ENCODE assay signal across 13 cellular contexts in genomic region chr1:66251521-66251920, GRCh38.
A peak's percentile ranks its signal among the peaks of the same experiment; 100 is the strongest.
DNase-seq lines count a peak whose midpoint lies in the region; ATAC-seq and TF ChIP-seq lines count a peak whose summit lies in the region.
"Had no signal": no experiment of that assay in that cellular context is flagged by ENCODE, and none has a peak within 500 bp of the region (broad histone marks: within the 10 kb centered on the region; RNA-seq: fewer than 3 reads in every experiment).

No MANE protein-coding gene starts in this region.

- H3K9ac ChIP-seq in neural progenitor cell = no peak overlapping the region

- intact Hi-C loops in activated T-helper 1 cell treated with anti-CD3 and anti-CD28 coated beads, Interleukin-12 subunit alpha, Interleukin-12 subunit beta, Interleukin-2, Interleukin-4 antibody, amounts not matched to agents 30 ng/mL and 10 ng/mL and 1 ng/mL, durations not matched to agents 14 hours and 24 hours and 36 hours (cut with micrococcal nuclease) = no loop called here

- no peak overlapping the region for H3K4me3 ChIP-seq in neural progenitor cell
- H3K4me3 ChIP-seq: heart left ventricle had no signal

- H3K27ac Mint-ChIP-seq in activated CD4-positive, alpha-beta T cell treated with anti-CD3 and anti-CD28 coated beads, Interleukin-2, amount 10 ng/mL, durations not matched to agents 7 days and 5 days = peak overlapping the region; percentile 7
- H3K27ac Mint-ChIP-seq in neural progenitor cell = no peak overlapping the region
- no peak overlapping the region for H3K27ac Mint-ChIP-seq in activated T-helper 1 cell treated with anti-CD3 and anti-CD28 coated beads, Interleukin-12 subunit alpha, Interleukin-12 subunit beta, Interleukin-2, Interleukin-4 antibody, amounts not matched to agents 30 ng/mL and 10 ng/mL and 1 ng/mL, durations not matched to agents 14 hours and 24 hours and 36 hours
- H3K27ac Mint-ChIP-seq: stimulated activated naive B cell treated with anti-CD40 and anti-IgM and Interleukin-4, amounts not matched to agents 10 μg/mL and 1 μg/mL and 100 μg/mL, for 72 hours had no signal

- no peaks in the 10 kb centered on the region for H3K4me1 ChIP-seq in neural progenitor cell

- TF ChIP-seq CTCF in neural progenitor cell (IDR thresholded peaks at IDR 0.05) = no peak

- no peaks in the 10 kb centered on the region for H3K27me3 ChIP-seq in neural progenitor cell
- H3K27me3 ChIP-seq: heart left ventricle had no signal

- CTCF ChIA-PET in activated CD4-positive, alpha-beta T cell treated with anti-CD3 and anti-CD28 coated beads, Interleukin-2, amount 10 ng/mL, durations not matched to agents 7 days and 5 days (lab: Charles Lee) = interaction anchor here (0.8 to 20.0 kb wide), 9 partner anchors 8 to 199 kb away, joined by 3 to 240 read pairs (median 3); no protein-coding TSS in a partner anchor

- H3K4me3 Mint-ChIP-seq in activated CD4-positive, alpha-beta T cell treated with anti-CD3 and anti-CD28 coated beads, Interleukin-2, amount 10 ng/mL, durations not matched to agents 7 days and 5 days = no peak overlapping the region
- H3K4me3 Mint-ChIP-seq in neural progenitor cell = no peak overlapping the region
- no peak overlapping the region for H3K4me3 Mint-ChIP-seq in activated T-helper 1 cell treated with anti-CD3 and anti-CD28 coated beads, Interleukin-12 subunit alpha, Interleukin-12 subunit beta, Interleukin-2, Interleukin-4 antibody, amounts not matched to agents 30 ng/mL and 10 ng/mL and 1 ng/mL, durations not matched to agents 14 hours and 24 hours and 36 hours
- H3K4me3 Mint-ChIP-seq: stimulated activated naive B cell treated with anti-CD40 and anti-IgM and Interleukin-4, amounts not matched to agents 10 μg/mL and 1 μg/mL and 100 μg/mL, for 72 hours had no signal

- POLR2A ChIA-PET in activated CD4-positive, alpha-beta T cell treated with anti-CD3 and anti-CD28 coated beads, Interleukin-2, amount 10 ng/mL, durations not matched to agents 7 days and 5 days (lab: Charles Lee) = no interaction called here

- no peaks in the 10 kb centered on the region for H3K9me3 Mint-ChIP-seq in activated CD4-positive, alpha-beta T cell treated with anti-CD3 and anti-CD28 coated beads, Interleukin-2, amount 10 ng/mL, durations not matched to agents 7 days and 5 days
- H3K9me3 Mint-ChIP-seq in neural progenitor cell = no peaks in the 10 kb centered on the region
- H3K9me3 Mint-ChIP-seq in activated T-helper 1 cell treated with anti-CD3 and anti-CD28 coated beads, Interleukin-12 subunit alpha, Interleukin-12 subunit beta, Interleukin-2, Interleukin-4 antibody, amounts not matched to agents 30 ng/mL and 10 ng/mL and 1 ng/mL, durations not matched to agents 14 hours and 24 hours and 36 hours = no peaks in the 10 kb centered on the region
- H3K9me3 Mint-ChIP-seq: stimulated activated naive B cell treated with anti-CD40 and anti-IgM and Interleukin-4, amounts not matched to agents 10 μg/mL and 1 μg/mL and 100 μg/mL, for 72 hours had no signal

- H2AFZ ChIP-seq in neural progenitor cell (replicated peaks) = no peak overlapping the region

- no peak overlapping the region for H3K27ac ChIP-seq in neural progenitor cell

- no peaks in the 10 kb centered on the region for H4K20me1 ChIP-seq in neural progenitor cell (ENCODE audit: low read depth)

- no peaks in the 10 kb centered on the region for H3K27me3 Mint-ChIP-seq in activated CD4-positive, alpha-beta T cell treated with anti-CD3 and anti-CD28 coated beads, Interleukin-2, amount 10 ng/mL, durations not matched to agents 7 days and 5 days
- H3K27me3 Mint-ChIP-seq in neural progenitor cell (ENCODE audit: insufficient read depth, low read depth) = no peaks in the 10 kb centered on the region
- no peaks in the 10 kb centered on the region for H3K27me3 Mint-ChIP-seq in activated T-helper 1 cell treated with anti-CD3 and anti-CD28 coated beads, Interleukin-12 subunit alpha, Interleukin-12 subunit beta, Interleukin-2, Interleukin-4 antibody, amounts not matched to agents 30 ng/mL and 10 ng/mL and 1 ng/mL, durations not matched to agents 14 hours and 24 hours and 36 hours (ENCODE audit: insufficient read depth)

- H3F3A ChIP-seq in neural progenitor cell (ENCODE audit: low read depth) = no peaks in the 10 kb centered on the region

- H3K36me3 Mint-ChIP-seq in activated CD4-positive, alpha-beta T cell treated with anti-CD3 and anti-CD28 coated beads, Interleukin-2, amount 10 ng/mL, durations not matched to agents 7 days and 5 days (ENCODE audit: low read depth) = no peaks in the 10 kb centered on the region
- peaks cover 2% of the 10 kb centered on the region for H3K36me3 Mint-ChIP-seq in neural progenitor cell
- no peaks in the 10 kb centered on the region for H3K36me3 Mint-ChIP-seq in activated T-helper 1 cell treated with anti-CD3 and anti-CD28 coated beads, Interleukin-12 subunit alpha, Interleukin-12 subunit beta, Interleukin-2, Interleukin-4 antibody, amounts not matched to agents 30 ng/mL and 10 ng/mL and 1 ng/mL, durations not matched to agents 14 hours and 24 hours and 36 hours (ENCODE audit: low read depth)
- H3K36me3 Mint-ChIP-seq: stimulated activated naive B cell treated with anti-CD40 and anti-IgM and Interleukin-4, amounts not matched to agents 10 μg/mL and 1 μg/mL and 100 μg/mL, for 72 hours had no signal

- no peak overlapping the region for H3K4me2 ChIP-seq in neural progenitor cell

- no peaks in the 10 kb centered on the region for H3K9me3 ChIP-seq in neural progenitor cell (ENCODE audit: low read depth)
- H3K9me3 ChIP-seq: heart left ventricle had no signal

- ATAC-seq in HG03354 (IDR thresholded peaks at IDR 0.05; ENCODE audit: poor library complexity, severe bottlenecking, unreplicated experiment) = peak; percentile 53
- no peak for ATAC-seq in HG03571 (IDR thresholded peaks at IDR 0.05; ENCODE audit: unreplicated experiment)
- no peak for ATAC-seq in HG03520 (IDR thresholded peaks at IDR 0.05; ENCODE audit: unreplicated experiment)
- ATAC-seq: heart left ventricle had no signal

- no peak for DNase-seq in activated CD4-positive, alpha-beta T cell treated with anti-CD3 and anti-CD28 coated beads, Interleukin-2, amount 10 ng/mL, durations not matched to agents 7 days and 5 days
- no peak for DNase-seq in activated CD4-positive, alpha-beta T cell treated with anti-CD3 and anti-CD28 coated beads, Interleukin-2, amount 50 U/mL, for 4 hours
- DNase-seq in SKM-1 treated with dmso at 0.1 percent for 144 hours (lab: John Stamatoyannopoulos, UW; ENCODE audit: unreplicated experiment) (peak; percentile 83), neural progenitor cell (ENCODE audit: low spot score) (peak; percentile 13)
- DNase-seq in activated T-helper 1 cell treated with anti-CD3 and anti-CD28 coated beads, Interleukin-12 subunit alpha, Interleukin-12 subunit beta, Interleukin-2, Interleukin-4 antibody, amounts not matched to agents 30 ng/mL and 10 ng/mL and 1 ng/mL, durations not matched to agents 14 hours and 24 hours and 36 hours (ENCODE audit: low spot score) = no peak
- DNase-seq: activated naive CD4-positive, alpha-beta T cell; cortex of kidney; NCI-H1930; stimulated activated naive B cell treated with anti-CD40 and anti-IgM and Interleukin-4, amounts not matched to agents 10 μg/mL and 1 μg/mL and 100 μg/mL, for 72 hours had no signal

- peaks cover 72% of the 10 kb centered on the region for H3K4me1 Mint-ChIP-seq in activated CD4-positive, alpha-beta T cell treated with anti-CD3 and anti-CD28 coated beads, Interleukin-2, amount 10 ng/mL, durations not matched to agents 7 days and 5 days
- H3K4me1 Mint-ChIP-seq in neural progenitor cell = no peaks in the 10 kb centered on the region
- H3K4me1 Mint-ChIP-seq in activated T-helper 1 cell treated with anti-CD3 and anti-CD28 coated beads, Interleukin-12 subunit alpha, Interleukin-12 subunit beta, Interleukin-2, Interleukin-4 antibody, amounts not matched to agents 30 ng/mL and 10 ng/mL and 1 ng/mL, durations not matched to agents 14 hours and 24 hours and 36 hours (ENCODE audit: low read depth) = peaks cover 76% of the 10 kb centered on the region

- no peaks in the 10 kb centered on the region for H3K79me2 ChIP-seq in neural progenitor cell (ENCODE audit: low read depth)

- H3K36me3 ChIP-seq in neural progenitor cell = no peaks in the 10 kb centered on the region
- H3K36me3 ChIP-seq: heart left ventricle had no signal

Comparison
In these comparisons a context has a peak if more than half of its experiments do, and no peak if none do; other contexts are left out.
1. DNase-seq: peak in SKM-1 treated with dmso at 0.1 percent for 144 hours (single experiment) and neural progenitor cell (single experiment); none in activated CD4-positive, alpha-beta T cell treated with anti-CD3 and anti-CD28 coated beads, Interleukin-2, amount 10 ng/mL, durations not matched to agents 7 days and 5 days (single experiment), activated CD4-positive, alpha-beta T cell treated with anti-CD3 and anti-CD28 coated beads, Interleukin-2, amount 50 U/mL, for 4 hours (0 of 2) and activated T-helper 1 cell treated with anti-CD3 and anti-CD28 coated beads, Interleukin-12 subunit alpha, Interleukin-12 subunit beta, Interleukin-2, Interleukin-4 antibody, amounts not matched to agents 30 ng/mL and 10 ng/mL and 1 ng/mL, durations not matched to agents 14 hours and 24 hours and 36 hours (single experiment).